In the genomic region with DNA sequence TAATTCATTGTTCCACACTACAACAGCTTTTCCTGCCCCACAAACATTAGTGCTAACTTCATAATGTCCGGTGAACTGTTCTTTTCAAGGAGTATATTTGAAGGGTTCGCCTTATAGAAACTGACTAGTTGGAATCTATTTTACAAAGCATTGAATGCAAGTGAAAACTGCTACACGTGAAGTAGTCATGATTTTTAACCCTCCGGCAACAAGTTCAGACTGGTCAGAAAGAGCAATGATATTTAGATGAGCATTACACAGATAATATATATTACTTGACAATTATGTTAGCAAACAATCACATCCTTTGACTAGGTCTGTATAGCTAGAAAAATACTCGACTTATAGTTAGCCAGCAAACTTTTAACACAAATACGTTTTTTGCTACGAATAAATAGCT, we compare ENCODE assay signal across 11 cellular contexts. TPM values are rescaled to one million over a fixed set of nuclear protein-coding genes. Genes with fewer than 3 reads are reported as not detected.
DNase-seq lines count a peak whose midpoint lies in the region; ATAC-seq and TF ChIP-seq lines count a peak whose summit lies in the region.
"Had no signal": no experiment of that assay in that cellular context is flagged by ENCODE, and none has a peak within 500 bp of the region (broad histone marks: within the 10 kb centered on the region; RNA-seq: fewer than 3 reads in every experiment).

No MANE protein-coding gene starts in this region.

- H3K27me3 Mint-ChIP-seq in CD8-positive, alpha-beta memory T cell: no peaks in the 10 kb centered on the region
- H3K27me3 Mint-ChIP-seq in nephron progenitor cell (ENCODE audit: low read depth, poor library complexity): no peaks in the 10 kb centered on the region

- TF ChIP-seq CTCF in LNCaP clone FGC (IDR thresholded peaks at IDR 0.05; ENCODE audit: control insufficient read depth, extremely low read depth, insufficient read depth) (no peak), colonic mucosa (IDR thresholded peaks at IDR 0.05) (no peak), nephron progenitor cell (IDR thresholded peaks at IDR 0.05) (no peak)

- CTCF ChIA-PET in CD8-positive, alpha-beta memory T cell (lab: Charles Lee): no interaction called here

- no peaks in the 10 kb centered on the region for H3K9me3 Mint-ChIP-seq in CD8-positive, alpha-beta memory T cell
- H3K9me3 Mint-ChIP-seq in nephron progenitor cell: no peaks in the 10 kb centered on the region

- peak overlapping the region; percentile 94 for H3K27ac ChIP-seq in CD8-positive, alpha-beta memory T cell (ENCODE audit: low read depth, low read length)
- peak overlapping the region; percentile 96 for H3K27ac ChIP-seq in colonic mucosa

- no peaks in the 10 kb centered on the region for H3K9me3 ChIP-seq in CD8-positive, alpha-beta memory T cell (ENCODE audit: low read length)
- H3K9me3 ChIP-seq in colonic mucosa: no peaks in the 10 kb centered on the region
- H3K9me3 ChIP-seq: HAP-1 had no signal

- DNase-seq in CD8-positive, alpha-beta memory T cell: no peak
- DNase-seq in LNCaP clone FGC (ENCODE audit: low read depth): no peak
- DNase-seq in colonic mucosa: no peak
- no peak for DNase-seq in nephron progenitor cell
- no peak for DNase-seq in activated CD4-positive, CD25-positive, alpha-beta regulatory T cell (lab: John Stamatoyannopoulos, UW)
- no peak for DNase-seq in NCI-H526 (lab: John Stamatoyannopoulos, UW)
- DNase-seq in UCSD-AML1 (lab: John Stamatoyannopoulos, UW; ENCODE audit: unreplicated experiment): no peak
- no peak for DNase-seq in left lobe of liver (ENCODE audit: low spot score)
- DNase-seq: activated gamma-delta T cell treated with Interleukin-2 at 50 U/mL for 16 hours, NCI-H2227 treated with DMSO at 0.1 percent for 48 hours had no signal

- peak overlapping the region in 2 of 8 donors; percentile 48 to 89 for H3K27ac Mint-ChIP-seq in CD8-positive, alpha-beta memory T cell
- no peak overlapping the region for H3K27ac Mint-ChIP-seq in nephron progenitor cell

- no peaks in the 10 kb centered on the region for H3K36me3 ChIP-seq in CD8-positive, alpha-beta memory T cell (ENCODE audit: insufficient read depth, low read length)
- no peaks in the 10 kb centered on the region for H3K36me3 ChIP-seq in colonic mucosa

- H3K36me3 Mint-ChIP-seq in CD8-positive, alpha-beta memory T cell: peaks cover 0 to 11% (median 2%) of the 10 kb centered on the region in 3 donors
- no peaks in the 10 kb centered on the region for H3K36me3 Mint-ChIP-seq in nephron progenitor cell (ENCODE audit: low read depth)

- H3K4me3 ChIP-seq in CD8-positive, alpha-beta memory T cell (ENCODE audit: low read length): no peak overlapping the region
- peak overlapping the region; percentile 48 for H3K4me3 ChIP-seq in LNCaP clone FGC (ENCODE audit: low read depth, low read length)
- no peak overlapping the region for H3K4me3 ChIP-seq in colonic mucosa

- H3K9ac ChIP-seq in colonic mucosa (ENCODE audit: low read depth in 2 of 2, low read length in 2 of 2): peak overlapping the region in 1 of 2 donors; percentile 80

- peak overlapping the region in 2 of 7 donors; percentile 30 to 54 for H3K4me3 Mint-ChIP-seq in CD8-positive, alpha-beta memory T cell
- peak overlapping the region; percentile 80 for H3K4me3 Mint-ChIP-seq in nephron progenitor cell

- H3K27me3 ChIP-seq in CD8-positive, alpha-beta memory T cell (ENCODE audit: insufficient read depth, low read length, poor library complexity, severe bottlenecking): no peaks in the 10 kb centered on the region
- no peaks in the 10 kb centered on the region for H3K27me3 ChIP-seq in colonic mucosa

- intact Hi-C loops in colonic mucosa (cut with DNase I): no loop called here

- ATAC-seq in left lobe of liver: no peak

- POLR2A ChIA-PET in CD8-positive, alpha-beta memory T cell (lab: Charles Lee): no interaction called here

- peaks cover 31 to 36% (median 33%) of the 10 kb centered on the region in 3 donors for H3K4me1 Mint-ChIP-seq in CD8-positive, alpha-beta memory T cell
- H3K4me1 Mint-ChIP-seq in nephron progenitor cell: peaks cover 67% of the 10 kb centered on the region

- H3K4me1 ChIP-seq in CD8-positive, alpha-beta memory T cell (ENCODE audit: insufficient read depth, low read length): peaks cover 29% of the 10 kb centered on the region
- H3K4me1 ChIP-seq in colonic mucosa: no peaks in the 10 kb centered on the region

RNA-seq across cellular contexts. Expression of a gene that starts 1.7 kb away (rescaled TPM):
- total RNA-seq in CD8-positive, alpha-beta memory T cell: 10 to 100 TPM; 72.2 to 86.8 TPM
- polyA plus RNA-seq in CD8-positive, alpha-beta memory T cell: 26.4 TPM
- 10 to 100 TPM; 70.2 to 98.5 TPM for total RNA-seq in colonic mucosa
- total RNA-seq in left lobe of liver: 32.2 TPM
